ENCODE assay signal across 8 cellular contexts in the genomic region with DNA sequence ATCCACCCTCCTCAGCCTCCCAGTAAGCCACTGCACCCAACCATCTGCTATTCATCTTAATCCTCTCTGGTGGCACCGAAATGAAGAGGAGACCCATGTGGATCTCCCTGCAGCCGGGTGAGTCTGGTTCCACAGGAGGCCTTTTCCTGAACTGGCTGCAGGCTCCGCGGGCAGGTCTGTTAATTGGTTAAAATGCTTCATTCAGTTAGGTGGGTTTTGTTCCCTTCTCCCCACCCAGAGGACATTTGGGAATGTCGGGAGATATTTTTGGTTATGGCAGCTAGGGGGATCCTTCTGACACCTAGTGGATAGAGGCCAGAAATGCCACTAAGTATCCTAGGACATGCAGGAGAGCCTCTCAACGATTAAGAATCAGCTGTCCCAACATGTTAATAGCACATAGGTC. TPM values are rescaled to one million over a fixed set of nuclear protein-coding genes. Genes with fewer than 3 reads are reported as not detected.
DNase-seq lines count a peak whose midpoint lies in the region; ATAC-seq and TF ChIP-seq lines count a peak whose summit lies in the region.

No MANE protein-coding gene starts in this region.

- H3K9me3 ChIP-seq in mucosa of descending colon, result no peaks in the 10 kb centered on the region

- DNase-seq in GM06990 (ENCODE audit: extremely low read depth, insufficient read length), result no peak
- peak; percentile 55 for DNase-seq in NCI-H460 (ENCODE audit: extremely low read depth, low read depth)
- DNase-seq in choroid plexus epithelial cell (ENCODE audit: low read depth), result peak; percentile 60
- DNase-seq in mucosa of descending colon, result no peak
- DNase-seq in stimulated activated CD4-positive, alpha-beta T cell treated with anti-CD3 and anti-CD28 coated beads, Interleukin-4, amount 100 ng/mL, for 1 hour, result no peak
- DNase-seq in activated naive CD4-positive, alpha-beta T cell treated with anti-CD3 and anti-CD28 coated beads for 36 hours, result no peak
- DNase-seq in activated naive CD4-positive, alpha-beta T cell treated with anti-CD3 and anti-CD28 coated beads, Interleukin-2, amount 10 ng/mL, durations not matched to agents 7 days and 5 days, result no peak

- CTCF ChIA-PET in activated naive CD4-positive, alpha-beta T cell treated with anti-CD3 and anti-CD28 coated beads for 36 hours (lab: Charles Lee), result interaction anchor here (0.9 to 4.8 kb wide), 12 partner anchors 9 to 62 kb away, joined by 3 to 28 read pairs (median 4); a partner anchor contains a TSS
- CTCF ChIA-PET in activated naive CD4-positive, alpha-beta T cell treated with anti-CD3 and anti-CD28 coated beads, Interleukin-2, amount 10 ng/mL, durations not matched to agents 7 days and 5 days (lab: Charles Lee), result interaction anchor here (0.7 to 5.8 kb wide), 14 partner anchors 9 to 303 kb away, joined by 3 to 23 read pairs (median 4); a partner anchor contains a TSS

- H3K4me3 Mint-ChIP-seq in activated naive CD4-positive, alpha-beta T cell treated with anti-CD3 and anti-CD28 coated beads for 36 hours, result no peak overlapping the region
- no peak overlapping the region for H3K4me3 Mint-ChIP-seq in activated naive CD4-positive, alpha-beta T cell treated with anti-CD3 and anti-CD28 coated beads, Interleukin-2, amount 10 ng/mL, durations not matched to agents 7 days and 5 days

- peaks cover 35% of the 10 kb centered on the region for H3K4me1 Mint-ChIP-seq in activated naive CD4-positive, alpha-beta T cell treated with anti-CD3 and anti-CD28 coated beads for 36 hours (ENCODE audit: low read depth)
- peaks cover 35% of the 10 kb centered on the region for H3K4me1 Mint-ChIP-seq in activated naive CD4-positive, alpha-beta T cell treated with anti-CD3 and anti-CD28 coated beads, Interleukin-2, amount 10 ng/mL, durations not matched to agents 7 days and 5 days

- H3K4me3 ChIP-seq in GM06990 (replicated peaks; ENCODE audit: low read depth, low read length) (no peak overlapping the region), choroid plexus epithelial cell (ENCODE audit: low read depth, low read length) (no peak overlapping the region), mucosa of descending colon (no peak overlapping the region)

- H3K36me3 ChIP-seq in GM06990 (ENCODE audit: control insufficient read depth, insufficient read depth, low read length) (no peaks in the 10 kb centered on the region), mucosa of descending colon (ENCODE audit: low read depth) (no peaks in the 10 kb centered on the region)

- peak; percentile 76 for TF ChIP-seq CTCF in 22Rv1 (IDR thresholded peaks at IDR 0.05)
- peak; percentile 51 for TF ChIP-seq CTCF in GM06990 (IDR thresholded peaks at IDR 0.05; ENCODE audit: insufficient read depth, low read length, poor library complexity, severe bottlenecking)
- peak; percentile 78 for TF ChIP-seq CTCF in choroid plexus epithelial cell (conservative IDR thresholded peaks at IDR 0.05; ENCODE audit: low read depth, low read length)
- peak; percentile 24 for TF ChIP-seq CTCF in mucosa of descending colon (IDR thresholded peaks at IDR 0.05)

- H3K27ac Mint-ChIP-seq in activated naive CD4-positive, alpha-beta T cell treated with anti-CD3 and anti-CD28 coated beads for 36 hours, result no peak overlapping the region
- H3K27ac Mint-ChIP-seq in activated naive CD4-positive, alpha-beta T cell treated with anti-CD3 and anti-CD28 coated beads, Interleukin-2, amount 10 ng/mL, durations not matched to agents 7 days and 5 days, result no peak overlapping the region

- no peaks in the 10 kb centered on the region for H3K27me3 ChIP-seq in GM06990 (replicated peaks; ENCODE audit: control insufficient read depth, insufficient read depth, low read length)

- H3K27ac ChIP-seq in 22Rv1, result no peak overlapping the region

- ATAC-seq in mucosa of descending colon, result peak; percentile 70

- H3K9me3 Mint-ChIP-seq in activated naive CD4-positive, alpha-beta T cell treated with anti-CD3 and anti-CD28 coated beads for 36 hours, result peaks cover 5% of the 10 kb centered on the region
- peaks cover 10% of the 10 kb centered on the region for H3K9me3 Mint-ChIP-seq in activated naive CD4-positive, alpha-beta T cell treated with anti-CD3 and anti-CD28 coated beads, Interleukin-2, amount 10 ng/mL, durations not matched to agents 7 days and 5 days

- H3K36me3 Mint-ChIP-seq in activated naive CD4-positive, alpha-beta T cell treated with anti-CD3 and anti-CD28 coated beads for 36 hours (ENCODE audit: low read depth), result peaks cover 5% of the 10 kb centered on the region
- peaks cover 17% of the 10 kb centered on the region for H3K36me3 Mint-ChIP-seq in activated naive CD4-positive, alpha-beta T cell treated with anti-CD3 and anti-CD28 coated beads, Interleukin-2, amount 10 ng/mL, durations not matched to agents 7 days and 5 days

- no peaks in the 10 kb centered on the region for H3K4me1 ChIP-seq in mucosa of descending colon (ENCODE audit: low read depth)

- no peaks in the 10 kb centered on the region for H3K27me3 Mint-ChIP-seq in activated naive CD4-positive, alpha-beta T cell treated with anti-CD3 and anti-CD28 coated beads for 36 hours (ENCODE audit: low read depth)
- H3K27me3 Mint-ChIP-seq in activated naive CD4-positive, alpha-beta T cell treated with anti-CD3 and anti-CD28 coated beads, Interleukin-2, amount 10 ng/mL, durations not matched to agents 7 days and 5 days, result peaks cover 35% of the 10 kb centered on the region

- intact Hi-C loops in mucosa of descending colon (cut with DNase I, micrococcal nuclease), result no loop called here
- intact Hi-C loops in activated naive CD4-positive, alpha-beta T cell treated with anti-CD3 and anti-CD28 coated beads for 36 hours (cut with micrococcal nuclease), result no loop called here

RNA-seq across cellular contexts. Expression of a gene that starts 16.7 kb away (rescaled TPM):
- not detected in 2 replicates for total RNA-seq in NCI-H460 (2014; rRNA removed; shearing (Covaris generic))
- polyA plus RNA-seq in NCI-H460 (2014; cell fraction: nucleus; rRNA removed), result not detected in 2 replicates
- total RNA-seq in mucosa of descending colon, result 1 to 10 TPM; 1.6 to 3.4 (median 1.7) TPM
- total RNA-seq in activated naive CD4-positive, alpha-beta T cell treated with anti-CD3 and anti-CD28 coated beads for 36 hours, result 10 to 100 TPM; 11.4 to 12.1 TPM

RNA-seq across cellular contexts. Expression of a gene that starts 48.9 kb away (rescaled TPM):
- total RNA-seq in NCI-H460 (2014; rRNA removed; shearing (Covaris generic)), result not detected in 2 replicates
- not detected in 2 replicates for polyA plus RNA-seq in NCI-H460 (2014; cell fraction: nucleus; rRNA removed)
- total RNA-seq in mucosa of descending colon, result 100 to 1,000 TPM; 196 to 671 (median 551) TPM
- total RNA-seq in activated naive CD4-positive, alpha-beta T cell treated with anti-CD3 and anti-CD28 coated beads for 36 hours, result not detected

RNA-seq across cellular contexts. Expression of a gene that starts 50.1 kb away (rescaled TPM):
- 0.42 and 1.7 TPM in 2 replicates for total RNA-seq in NCI-H460 (2014; rRNA removed; shearing (Covaris generic))
- 1.9 and 2.7 TPM in 2 replicates for polyA plus RNA-seq in NCI-H460 (2014; cell fraction: nucleus; rRNA removed)
- total RNA-seq in mucosa of descending colon, result 10 to 100 TPM; 25.3 to 54.6 (median 25.4) TPM
- total RNA-seq in activated naive CD4-positive, alpha-beta T cell treated with anti-CD3 and anti-CD28 coated beads for 36 hours, result 1 to 10 TPM; 8.3 to 9.2 TPM

Comparison
In these comparisons a context has a peak if more than half of its experiments do, and no peak if none do; other contexts are left out.
1. CTCF ChIP-seq: peak in every context shown above with its lines; median percentile 78 in choroid plexus epithelial cell; 76 in 22Rv1; 51 in GM06990; 24 in mucosa of descending colon.
2. DNase-seq: peak in NCI-H460 (single experiment) and choroid plexus epithelial cell (single experiment); none in GM06990 (single experiment), mucosa of descending colon (0 of 3), stimulated activated CD4-positive, alpha-beta T cell treated with anti-CD3 and anti-CD28 coated beads, Interleukin-4, amount 100 ng/mL, for 1 hour (single experiment), activated naive CD4-positive, alpha-beta T cell treated with anti-CD3 and anti-CD28 coated beads for 36 hours (single experiment) and activated naive CD4-positive, alpha-beta T cell treated with anti-CD3 and anti-CD28 coated beads, Interleukin-2, amount 10 ng/mL, durations not matched to agents 7 days and 5 days (single experiment).
3. RNA of a gene that starts 48.9 kb away (total RNA-seq): 196 to 671 TPM in mucosa of descending colon; not detected in NCI-H460 and not detected in activated naive CD4-positive, alpha-beta T cell treated with anti-CD3 and anti-CD28 coated beads for 36 hours; every median in the first group is over 100 times any median in the second.